In genomic region chr5:77778881-77779438, GRCh38 we compare ENCODE assay signal across 16 cellular contexts. TPM values are rescaled to one million over a fixed set of nuclear protein-coding genes. Genes with fewer than 3 reads are reported as not detected.
DNase-seq lines count a peak whose midpoint lies in the region; ATAC-seq and TF ChIP-seq lines count a peak whose summit lies in the region.
"Had no signal": no experiment of that assay in that cellular context is flagged by ENCODE, and none has a peak within 500 bp of the region (broad histone marks: within the 10 kb centered on the region; RNA-seq: fewer than 3 reads in every experiment).

No MANE protein-coding gene starts in this region.

- no peaks in the 10 kb centered on the region for H3K79me1 ChIP-seq in mesendoderm (ENCODE audit: low read length)

- CTCF ChIA-PET in WTC11 (lab: Charles Lee): no interaction called here

- no peak overlapping the region for H2BK15ac ChIP-seq in mesendoderm (replicated peaks; ENCODE audit: low read depth)

- H3K36me3 ChIP-seq in BLaER1 (peaks cover 1% of the 10 kb centered on the region), mesendoderm (ENCODE audit: control insufficient read depth, insufficient read depth, low read length) (no peaks in the 10 kb centered on the region), aorta (ENCODE audit: control insufficient read depth in 1 of 2, insufficient read depth in 2 of 2, low read length in 1 of 2) (no peaks in the 10 kb centered on the region)

- H3K4me3 Mint-ChIP-seq in WTC11: no peak overlapping the region
- H3K4me3 Mint-ChIP-seq: B cell, GM23338, H9, HFFc6 had no signal

- no peak overlapping the region for H4K8ac ChIP-seq in mesendoderm (ENCODE audit: low read depth, low read length)

- DNase-seq in GM12865 (ENCODE audit: low read depth) (peak; percentile 21), WTC11 (ENCODE audit: low spot score) (no peak), mesendoderm (peak; percentile 30), aorta (no peak)
- DNase-seq in activated CD8-positive, alpha-beta memory T cell treated with anti-CD3 and anti-CD28 coated beads, Interleukin-2, amount 50 U/mL, for 48 hours: no peak
- DNase-seq: CD4-positive, alpha-beta memory T cell; DMS79 treated with DMSO at 0.1 percent for 48 hours; GF-D8; H9; HFFc6 had no signal

- peaks cover 15% of the 10 kb centered on the region for H3K79me2 ChIP-seq in mesendoderm (ENCODE audit: control insufficient read depth, insufficient read depth, low read length)

- peak overlapping the region; percentile 8; the same call in 1 of the 2 replicates for H3K4me2 ChIP-seq in BLaER1
- no peak overlapping the region for H3K4me2 ChIP-seq in mesendoderm (ENCODE audit: low read length)
- H3K4me2 ChIP-seq: GM23338 had no signal

- H2BK120ac ChIP-seq in mesendoderm (ENCODE audit: low read depth, low read length): no peak overlapping the region

- H3K4me1 Mint-ChIP-seq in WTC11: peaks cover 28% of the 10 kb centered on the region

- no peak overlapping the region for H2AK5ac ChIP-seq in mesendoderm (ENCODE audit: low read length)

- POLR2A ChIA-PET in WTC11 (lab: Charles Lee): no interaction called here

- H3K9ac ChIP-seq in BLaER1 (no peak overlapping the region), mesendoderm (ENCODE audit: low read length) (no peak overlapping the region)

- H3K36me3 Mint-ChIP-seq in WTC11: no peaks in the 10 kb centered on the region

- no peaks in the 10 kb centered on the region for H3K27me3 ChIP-seq in BLaER1
- H3K27me3 ChIP-seq in mesendoderm (ENCODE audit: insufficient read depth, low read length, poor library complexity): no peaks in the 10 kb centered on the region
- H3K27me3 ChIP-seq in aorta (ENCODE audit: control insufficient read depth in 1 of 2, insufficient read depth in 2 of 2, low read length in 1 of 2): peaks cover 0 to 1% of the 10 kb centered on the region in 2 donors

- intact Hi-C loops in aorta (cut with DNase I): no loop called here

- H3K4me1 ChIP-seq in BLaER1 (peaks cover 22% of the 10 kb centered on the region), mesendoderm (ENCODE audit: control insufficient read depth, low read depth, low read length) (peaks cover 2% of the 10 kb centered on the region), aorta (ENCODE audit: control insufficient read depth in 1 of 2, insufficient read depth in 2 of 2, low read length in 2 of 2) (peaks cover 0 to 4% of the 10 kb centered on the region in 2 donors)

- H3K4me3 ChIP-seq in BLaER1 (no peak overlapping the region), GM12865 (ENCODE audit: low read depth, low read length) (no peak overlapping the region), mesendoderm (ENCODE audit: low read length) (no peak overlapping the region), aorta (ENCODE audit: low read length in 2 of 2) (no peak overlapping the region)
- H3K4me3 ChIP-seq: GM23338 had no signal

- H3K27ac ChIP-seq in BLaER1: no peak overlapping the region
- no peak overlapping the region for H3K27ac ChIP-seq in mesendoderm (ENCODE audit: low read depth, low read length)
- no peak overlapping the region for H3K27ac ChIP-seq in aorta (ENCODE audit: low read depth in 1 of 2, low read length in 2 of 2)
- H3K27ac ChIP-seq: C4-2B had no signal

- H3K9me3 ChIP-seq in BLaER1 (no peaks in the 10 kb centered on the region; the same call in 1 of the 2 replicates), aorta (ENCODE audit: control insufficient read depth, low read length) (no peaks in the 10 kb centered on the region)

- H3K9me3 Mint-ChIP-seq in WTC11: peaks cover 6% of the 10 kb centered on the region; the same call in 1 of the 2 replicates
- H3K9me3 Mint-ChIP-seq: CD4-positive, alpha-beta memory T cell; GM23338; H9; HFFc6 had no signal

- no peak overlapping the region for H3K4ac ChIP-seq in mesendoderm (ENCODE audit: low read depth, low read length)

- no CpG with 5 or more reads among the region's 2 CpGs for WGBS in mesendoderm (ENCODE audit: extremely low coverage, insufficient coverage, low lambda C conversion rate)
- WGBS in aorta, 2 donors: 90 to 93% methylated on average over 2 of the region's 2 CpGs

- H4K5ac ChIP-seq in mesendoderm (ENCODE audit: low read length): no peak overlapping the region

- H2BK5ac ChIP-seq in mesendoderm (ENCODE audit: low read length): no peak overlapping the region

- TF ChIP-seq CTCF in GM12865 (IDR thresholded peaks at IDR 0.05; ENCODE audit: insufficient read depth, low read depth, low read length, missing control alignments): no peak
- no peak for TF ChIP-seq CTCF in WTC11 (IDR thresholded peaks at IDR 0.05)

- peaks cover 6% of the 10 kb centered on the region for H3K27me3 Mint-ChIP-seq in WTC11 (ENCODE audit: low read depth)
- H3K27me3 Mint-ChIP-seq: B cell had no signal

- H3K27ac Mint-ChIP-seq in WTC11: no peak overlapping the region
- H3K27ac Mint-ChIP-seq: B cell, GM23338, HFFc6 had no signal

- ATAC-seq in WTC11: no peak
- no peak for ATAC-seq in GM18907 (IDR thresholded peaks at IDR 0.05; ENCODE audit: unreplicated experiment)
- no peak for ATAC-seq in aorta (ENCODE audit: low FRiP score)
- ATAC-seq: GM23338, HepG2 had no signal

- peaks cover 19% of the 10 kb centered on the region for H4K20me1 ChIP-seq in BLaER1

- no peak overlapping the region for H3K56ac ChIP-seq in mesendoderm (ENCODE audit: low read length)

- no peak overlapping the region for H3K23ac ChIP-seq in mesendoderm (ENCODE audit: low read length)

- no peak overlapping the region for H3K18ac ChIP-seq in mesendoderm (ENCODE audit: low read length)

TF ChIP-seq in WTC11, 78 proteins besides CTCF, POLR2A, EP300 and RAD21:
- TF ChIP-seq ZMAT4 (CRISPR knock-in tag; IDR thresholded peaks at IDR 0.05): no peak
- TF ChIP-seq ZNF671 (CRISPR knock-in tag; IDR thresholded peaks at IDR 0.05): 0 out of 2 replicates have a peak, but pooled peaks have one; percentile 19

RNA-seq across cellular contexts. Expression of gene TBCA, which starts 2.8 kb away (rescaled TPM):
- 310 to 327 TPM (median 323 TPM) in 3 replicates for total RNA-seq in WTC11 (2021)
- polyA plus RNA-seq in mesendoderm (2013, experiment 1 of 2): 1,122 TPM
- 1,116 TPM for polyA plus RNA-seq in mesendoderm (2013, experiment 2 of 2)
- 100 to 1,000 TPM in 1 of 2 donors, 10 to 100 TPM in 1; 98.9 to 123 TPM for total RNA-seq in aorta
- 100 to 1,000 TPM; 194 to 269 TPM for polyA plus RNA-seq in aorta

Comparison
In these comparisons a context has a peak if more than half of its experiments do, and no peak if none do; other contexts are left out.
1. DNase-seq: peak in GM12865 (single experiment) and mesendoderm (single experiment); none in WTC11 (single experiment), activated CD8-positive, alpha-beta memory T cell treated with anti-CD3 and anti-CD28 coated beads, Interleukin-2, amount 50 U/mL, for 48 hours (single experiment) and aorta (0 of 2).